Comparison of ENCODE assay signal across 13 cellular contexts in genomic region chr11:1060885-1061616, GRCh38. TPM values are rescaled to one million over a fixed set of nuclear protein-coding genes. Genes with fewer than 3 reads are reported as not detected.
DNase-seq lines count a peak whose midpoint lies in the region; ATAC-seq and TF ChIP-seq lines count a peak whose summit lies in the region.
"Had no signal": no experiment of that assay in that cellular context is flagged by ENCODE, and none has a peak within 500 bp of the region (broad histone marks: within the 10 kb centered on the region; RNA-seq: fewer than 3 reads in every experiment).

No MANE protein-coding gene starts in this region.

- H3K36me3 ChIP-seq in adrenal gland (replicated peaks in 1 of 2) (no peaks in the 10 kb centered on the region), neural progenitor cell (no peaks in the 10 kb centered on the region)

- no peaks in the 10 kb centered on the region for H3F3A ChIP-seq in neural progenitor cell (ENCODE audit: low read depth)

- peaks cover 9% of the 10 kb centered on the region; the same call in 1 of the 2 replicates for H3K36me3 Mint-ChIP-seq in HFFc6 (ENCODE audit: low read depth)
- H3K36me3 Mint-ChIP-seq in neural progenitor cell = no peaks in the 10 kb centered on the region

- peak in 1 of 2 donors; percentile 22 for ATAC-seq in left cardiac atrium
- no peak for ATAC-seq in HG03025 (IDR thresholded peaks at IDR 0.05; ENCODE audit: low FRiP score, unreplicated experiment)
- ATAC-seq in HG03159 (IDR thresholded peaks at IDR 0.05; ENCODE audit: unreplicated experiment) = no peak
- ATAC-seq: activated CD8-positive, alpha-beta T cell treated with anti-CD3 and anti-CD28 coated beads for 36 hours had no signal

- 62 to 66% (median 63%) methylated on average over 17 of the region's 17 CpGs for WGBS in adrenal gland, 4 donors

- H3K4me1 ChIP-seq in adrenal gland (replicated peaks in 1 of 2) (no peaks in the 10 kb centered on the region), neural progenitor cell (no peaks in the 10 kb centered on the region)
- H3K4me1 ChIP-seq: parathyroid adenoma had no signal

- H3K4me2 ChIP-seq in neural progenitor cell = no peak overlapping the region

- intact Hi-C loops in adrenal gland (cut with DNase I) = no loop called here
- intact Hi-C loops in left cardiac atrium (cut with DNase I) = no loop called here

- no peak overlapping the region for H3K9ac ChIP-seq in neural progenitor cell
- H3K9ac ChIP-seq: parathyroid adenoma had no signal

- no peak for TF ChIP-seq CTCF in HFFc6 (IDR thresholded peaks at IDR 0.05)
- TF ChIP-seq CTCF in adrenal gland (IDR thresholded peaks at IDR 0.05) = no peak
- no peak for TF ChIP-seq CTCF in neural progenitor cell (IDR thresholded peaks at IDR 0.05)

- H3K9me3 Mint-ChIP-seq in HFFc6 (peaks cover 10% of the 10 kb centered on the region), neural progenitor cell (peaks cover 13% of the 10 kb centered on the region)
- H3K9me3 Mint-ChIP-seq: activated CD8-positive, alpha-beta T cell treated with anti-CD3 and anti-CD28 coated beads for 36 hours had no signal

- DNase-seq in HFFc6 (peak; percentile 70), adrenal gland (peak in 5 of 7 donors; percentile 11 to 69 (median 45)), left cardiac atrium (peak; percentile 16), stromal cell of bone marrow (ENCODE audit: low read depth) (peak; percentile 76), neural progenitor cell (ENCODE audit: low spot score) (no peak), COLO668 (lab: John Stamatoyannopoulos, UW; ENCODE audit: unreplicated experiment) (no peak)
- DNase-seq: activated CD8-positive, alpha-beta T cell treated with anti-CD3 and anti-CD28 coated beads for 36 hours; central memory CD4-positive, alpha-beta T cell; NCI-H146 had no signal

- H3K4me1 Mint-ChIP-seq in HFFc6 (ENCODE audit: low read depth) (peaks cover 26% of the 10 kb centered on the region), neural progenitor cell (peaks cover 5% of the 10 kb centered on the region)

- no peak overlapping the region for H3K27ac ChIP-seq in adrenal gland
- no peak overlapping the region for H3K27ac ChIP-seq in neural progenitor cell
- H3K27ac ChIP-seq: parathyroid adenoma had no signal

- TF ChIP-seq POLR2A in adrenal gland (IDR thresholded peaks at IDR 0.05) = no peak

- H3K27me3 Mint-ChIP-seq in HFFc6 (ENCODE audit: insufficient read depth) = peaks cover 9% of the 10 kb centered on the region
- H3K27me3 Mint-ChIP-seq in neural progenitor cell (ENCODE audit: insufficient read depth, low read depth) = peaks cover 5% of the 10 kb centered on the region

- H3K4me3 Mint-ChIP-seq in HFFc6 (0 out of 2 replicates have a peak overlapping the region, but pooled peaks have one; percentile 27), neural progenitor cell (no peak overlapping the region)
- H3K4me3 Mint-ChIP-seq: activated CD8-positive, alpha-beta T cell treated with anti-CD3 and anti-CD28 coated beads for 36 hours had no signal

- no peaks in the 10 kb centered on the region for H4K20me1 ChIP-seq in neural progenitor cell (ENCODE audit: low read depth)

- no peaks in the 10 kb centered on the region for H3K9me3 ChIP-seq in adrenal gland (replicated peaks in 1 of 3)
- H3K9me3 ChIP-seq in neural progenitor cell (ENCODE audit: low read depth) = no peaks in the 10 kb centered on the region

- H3K27me3 ChIP-seq in adrenal gland (no peaks in the 10 kb centered on the region), neural progenitor cell (no peaks in the 10 kb centered on the region)

- no peaks in the 10 kb centered on the region for H3K79me2 ChIP-seq in neural progenitor cell (ENCODE audit: low read depth)
- H3K79me2 ChIP-seq: parathyroid adenoma had no signal

- H3K4me3 ChIP-seq in adrenal gland (no peak overlapping the region), neural progenitor cell (no peak overlapping the region)

- peak overlapping the region; percentile 69 for H3K27ac Mint-ChIP-seq in HFFc6
- no peak overlapping the region for H3K27ac Mint-ChIP-seq in neural progenitor cell
- H3K27ac Mint-ChIP-seq: activated CD8-positive, alpha-beta T cell treated with anti-CD3 and anti-CD28 coated beads for 36 hours had no signal

- no peak overlapping the region for H2AFZ ChIP-seq in neural progenitor cell (replicated peaks)
- H2AFZ ChIP-seq: parathyroid adenoma had no signal

RNA-seq across cellular contexts. Expression of gene MUC2, which starts 13.6 kb away (rescaled TPM):
- total RNA-seq in HFFc6 (2021; fragmentation: NEBNext Ultra II Directional; extraction: Animal tissue kit (Norgen Biotek cat#: 25700)) = under 1 TPM in 1 of 6 experiments, not detected in 5; 0.24 TPM
- total RNA-seq in adrenal gland (under 1 TPM in 4 of 8 donors, not detected in 4; 0.04 to 0.31 (median 0.20) TPM), left cardiac atrium (under 1 TPM in 1 of 2 donors, not detected in 1; 0.26 TPM), neural progenitor cell (ENCODE audit: low replicate concordance) (not detected in 2 replicates)
- polyA plus RNA-seq in adrenal gland = under 1 TPM in 1 of 3 donors, not detected in 2; under 0.01 TPM
- total RNA-seq: activated CD8-positive, alpha-beta T cell treated with anti-CD3 and anti-CD28 coated beads for 36 hours; SK-MEL-5 had no signal

RNA-seq across cellular contexts. Expression of gene MUC6, which starts 24.5 kb away (rescaled TPM):
- total RNA-seq in HFFc6 (2021; fragmentation: NEBNext Ultra II Directional; extraction: Animal tissue kit (Norgen Biotek cat#: 25700)) = not detected
- total RNA-seq in adrenal gland = under 1 TPM in 2 of 8 donors, not detected in 6; 0.04 TPM
- under 1 TPM in 2 of 3 donors, not detected in 1; 0.13 to 0.72 TPM for polyA plus RNA-seq in adrenal gland
- total RNA-seq in left cardiac atrium = not detected
- not detected in 2 replicates for total RNA-seq in neural progenitor cell (ENCODE audit: low replicate concordance)
- total RNA-seq: activated CD8-positive, alpha-beta T cell treated with anti-CD3 and anti-CD28 coated beads for 36 hours; SK-MEL-5 had no signal

Comparison
In these comparisons a context has a peak if more than half of its experiments do, and no peak if none do; other contexts are left out.
1. DNase-seq: peak in HFFc6 (single experiment), adrenal gland (5 of 7), left cardiac atrium (single experiment) and stromal cell of bone marrow (single experiment); none in neural progenitor cell (single experiment) and COLO668 (single experiment).